Comparison of ENCODE assay signal across 8 cellular contexts in the genomic region with DNA sequence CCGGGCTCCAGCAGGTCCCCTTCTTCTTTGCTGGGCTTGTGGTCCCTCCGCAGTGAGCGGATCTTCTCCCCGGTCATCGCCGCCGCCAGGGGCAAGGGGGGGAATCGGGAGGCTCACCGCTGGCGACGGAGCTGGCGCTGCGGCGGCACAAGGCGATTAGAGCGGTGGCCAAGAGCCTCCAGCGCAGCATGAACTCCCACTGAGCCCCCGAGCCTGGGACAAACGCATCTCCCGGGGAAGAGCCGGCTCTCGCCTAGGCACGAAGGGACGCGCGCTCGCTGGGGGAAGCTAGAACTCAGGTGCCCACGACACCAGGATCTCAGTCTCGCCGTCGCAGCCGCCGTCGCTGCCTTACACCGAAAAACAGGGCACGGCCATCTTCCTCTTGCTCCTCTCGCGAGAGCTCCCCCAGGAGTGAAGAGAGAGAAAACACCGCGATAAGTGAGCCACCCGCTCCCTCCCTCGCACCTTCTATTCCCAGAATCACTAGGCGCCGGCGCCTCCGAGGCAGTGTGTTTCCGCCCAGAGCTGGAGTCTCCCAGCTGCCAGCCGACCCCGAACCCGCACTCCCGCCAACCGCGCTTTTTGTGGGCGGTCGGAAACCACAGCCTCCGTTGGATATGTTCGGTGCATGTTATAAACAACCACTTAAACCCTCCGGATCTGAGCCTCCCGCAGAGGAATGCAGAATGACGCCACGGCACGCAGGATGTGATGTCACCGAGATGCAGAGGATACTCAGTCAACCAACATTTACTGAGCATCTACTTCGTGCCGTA. TPM values are rescaled to one million over a fixed set of nuclear protein-coding genes. Genes with fewer than 3 reads are reported as not detected.
DNase-seq lines count a peak whose midpoint lies in the region; ATAC-seq and TF ChIP-seq lines count a peak whose summit lies in the region.

A gene with protein sequence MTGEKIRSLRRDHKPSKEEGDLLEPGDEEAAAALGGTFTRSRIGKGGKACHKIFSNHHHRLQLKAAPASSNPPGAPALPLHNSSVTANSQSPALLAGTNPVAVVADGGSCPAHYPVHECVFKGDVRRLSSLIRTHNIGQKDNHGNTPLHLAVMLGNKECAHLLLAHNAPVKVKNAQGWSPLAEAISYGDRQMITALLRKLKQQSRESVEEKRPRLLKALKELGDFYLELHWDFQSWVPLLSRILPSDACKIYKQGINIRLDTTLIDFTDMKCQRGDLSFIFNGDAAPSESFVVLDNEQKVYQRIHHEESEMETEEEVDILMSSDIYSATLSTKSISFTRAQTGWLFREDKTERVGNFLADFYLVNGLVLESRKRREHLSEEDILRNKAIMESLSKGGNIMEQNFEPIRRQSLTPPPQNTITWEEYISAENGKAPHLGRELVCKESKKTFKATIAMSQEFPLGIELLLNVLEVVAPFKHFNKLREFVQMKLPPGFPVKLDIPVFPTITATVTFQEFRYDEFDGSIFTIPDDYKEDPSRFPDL (minus strand): TSS at position 391 of the 779 bp plus-strand sequence. CDS start 314 bp downstream, at position 77.

- POLR2A ChIA-PET in PC-3 (lab: Charles Lee; ENCODE audit: unreplicated experiment), result interaction anchor here (0.6 to 3.0 kb wide), 6 partner anchors 14 to 709 kb away, joined by 3 to 22 read pairs (median 5); partner anchors contain the start of gene CTH

- H3K9me2 ChIP-seq in PC-3 (replicated peaks; ENCODE audit: low read length), result no peaks in the 10 kb centered on the region

- DNase-seq in DMS153 (lab: John Stamatoyannopoulos, UW), result peak; percentile 93
- peak; percentile 95 for DNase-seq in PC-3
- DNase-seq in activated T-cell treated with anti-CD3 and anti-CD28 coated beads, Interleukin-2, amount 50 U/mL, for 1 hour, result peak; percentile 89
- DNase-seq in erythroblast (lab: John Stamatoyannopoulos, UW), result peak; percentile 96
- DNase-seq in stimulated activated CD8-positive, alpha-beta memory T cell treated with anti-CD3 and anti-CD28 coated beads, Interleukin-4, amount 100 ng/mL, for 48 hours, result peak; percentile 89

- no peak for TF ChIP-seq CTCF in PC-3 (conservative IDR thresholded peaks at IDR 0.05; ENCODE audit: low read depth, low read length)

- H3K9ac ChIP-seq in PC-3 (ENCODE audit: low read length) (peak within 1 kb of the TSS; percentile 98), mucosa of rectum (ENCODE audit: low read depth in 1 of 2, low read length in 2 of 2) (peak within 1 kb of the TSS; percentile 93 to 96)

- CTCF ChIA-PET in PC-3 (lab: Charles Lee), result interaction anchor here (0.5 kb wide), 1 partner anchor 47 kb away, joined by 3 read pairs; no protein-coding TSS in a partner anchor

- TSS peak; percentile 43 for BruUV-seq in PC-3 (replicated peaks; lab: Mats Ljungman, UMichigan)

- H3K36me3 ChIP-seq in PC-3 (ENCODE audit: low read depth, low read length) (no peaks in the 10 kb centered on the region), mucosa of rectum (ENCODE audit: control insufficient read depth in 2 of 2, insufficient read depth in 2 of 2, low read length in 2 of 2) (peaks cover 0 to 2% of the 10 kb centered on the region in 2 donors)

- H3K79me2 ChIP-seq in PC-3 (ENCODE audit: low read length), result peaks cover 83% of the 10 kb centered on the region

- H4K20me1 ChIP-seq in PC-3 (ENCODE audit: low read length), result peaks cover 25% of the 10 kb centered on the region

- H3F3A ChIP-seq in PC-3 (ENCODE audit: low read length, unreplicated experiment), result no peaks in the 10 kb centered on the region

- no peak for TF ChIP-seq RAD21 in Ishikawa (IDR thresholded peaks at IDR 0.05; ENCODE audit: low read depth)

- TF ChIP-seq POLR2A in erythroblast (IDR thresholded peaks at IDR 0.05; ENCODE audit: low read length), result peak; percentile 97

- H3K4me2 ChIP-seq in PC-3 (ENCODE audit: low read length), result peak within 1 kb of the TSS; percentile 90

- H2AFZ ChIP-seq in PC-3 (ENCODE audit: low read length), result peak within 1 kb of the TSS; percentile 66

- H3K4me3 ChIP-seq in PC-3 (ENCODE audit: low read length) (peak within 1 kb of the TSS; percentile 94), mucosa of rectum (ENCODE audit: low read length in 2 of 2) (peak within 1 kb of the TSS; percentile 88 to 95)

- peak within 1 kb of the TSS; percentile 92 for H3K27ac ChIP-seq in PC-3 (ENCODE audit: low read length)
- peak within 1 kb of the TSS; percentile 92 to 95 for H3K27ac ChIP-seq in mucosa of rectum (ENCODE audit: low read depth in 2 of 2, low read length in 2 of 2)

- peaks cover 53% of the 10 kb centered on the region for H3K4me1 ChIP-seq in PC-3 (ENCODE audit: insufficient read depth, low read length)
- H3K4me1 ChIP-seq in mucosa of rectum (ENCODE audit: control insufficient read depth in 2 of 2, insufficient read depth in 2 of 2, low read length in 2 of 2), result peaks cover 13 to 14% of the 10 kb centered on the region in 2 donors

- ATAC-seq in GM21576 (IDR thresholded peaks at IDR 0.05; ENCODE audit: unreplicated experiment), result peak; percentile 91
- ATAC-seq in PC-3, result peak; percentile 80

- intact Hi-C loops in PC-3 (cut with micrococcal nuclease), result loop anchor here (1.0 to 5.0 kb wide), 5 partner anchors 37 to 158 kb away; partner anchors contain the start of genes CTH and SRSF11

- no peak for TF ChIP-seq EP300 in Ishikawa (IDR thresholded peaks at IDR 0.05; ENCODE audit: borderline replicate concordance)

- H3K9me3 ChIP-seq in PC-3 (ENCODE audit: low read length) (no peaks in the 10 kb centered on the region), mucosa of rectum (ENCODE audit: control insufficient read depth in 2 of 2, low read length in 2 of 2) (no peaks in the 10 kb centered on the region)

- H3K27me3 ChIP-seq in PC-3 (ENCODE audit: low read length) (no peaks in the 10 kb centered on the region), mucosa of rectum (ENCODE audit: control insufficient read depth in 2 of 2, insufficient read depth in 2 of 2, low read length in 2 of 2) (no peaks in the 10 kb centered on the region)

TF ChIP-seq in Ishikawa, 13 proteins besides CTCF, POLR2A, EP300 and RAD21:
- TF ChIP-seq TEAD4 (IDR thresholded peaks at IDR 0.05), result peak; percentile 70
- peak; percentile 96 for TF ChIP-seq CREB1 (IDR thresholded peaks at IDR 0.05; ENCODE audit: low read depth)
- TF ChIP-seq USF1 (IDR thresholded peaks at IDR 0.05), result no peak
- TF ChIP-seq TAF1 (IDR thresholded peaks at IDR 0.05; ENCODE audit: low read depth), result peak; percentile 99
- no peak; the same call in 1 of the 2 replicates for TF ChIP-seq FOXM1 (IDR thresholded peaks at IDR 0.05; ENCODE audit: borderline replicate concordance, low read depth)
- TF ChIP-seq TCF12 (IDR thresholded peaks at IDR 0.05; ENCODE audit: low read depth), result peak; percentile 32; the same call in 1 of the 2 replicates
- TF ChIP-seq CEBPB (IDR thresholded peaks at IDR 0.05), result no peak
- peak; percentile 21; the same call in 1 of the 2 replicates for TF ChIP-seq EGR1 (IDR thresholded peaks at IDR 0.05)
- TF ChIP-seq YY1 (IDR thresholded peaks at IDR 0.05; ENCODE audit: low read depth), result peak; percentile 95
- no peak for TF ChIP-seq REST (IDR thresholded peaks at IDR 0.05; ENCODE audit: low read depth)
- 0 out of 2 replicates have a peak, but pooled peaks have one; percentile 9 for TF ChIP-seq ZBTB7A (IDR thresholded peaks at IDR 0.05; ENCODE audit: low read depth)
- peak; percentile 91 for TF ChIP-seq MAX (IDR thresholded peaks at IDR 0.05)
- no peak; the same call in 1 of the 2 replicates for TF ChIP-seq NFIC (IDR thresholded peaks at IDR 0.05)

RNA-seq across cellular contexts. Expression of the gene that starts here (rescaled TPM):
- total RNA-seq in PC-3 (2014; rRNA removed), result 38.0 and 41.5 TPM in 2 replicates

Comparison
In these comparisons a context has a peak if more than half of its experiments do, and no peak if none do; other contexts are left out.
1. Peak in every context shown above with its lines: DNase-seq, ATAC-seq, H3K4me3 ChIP-seq and H3K27ac ChIP-seq.